15 cellular contexts compared by ENCODE assay signal in the genomic region with DNA sequence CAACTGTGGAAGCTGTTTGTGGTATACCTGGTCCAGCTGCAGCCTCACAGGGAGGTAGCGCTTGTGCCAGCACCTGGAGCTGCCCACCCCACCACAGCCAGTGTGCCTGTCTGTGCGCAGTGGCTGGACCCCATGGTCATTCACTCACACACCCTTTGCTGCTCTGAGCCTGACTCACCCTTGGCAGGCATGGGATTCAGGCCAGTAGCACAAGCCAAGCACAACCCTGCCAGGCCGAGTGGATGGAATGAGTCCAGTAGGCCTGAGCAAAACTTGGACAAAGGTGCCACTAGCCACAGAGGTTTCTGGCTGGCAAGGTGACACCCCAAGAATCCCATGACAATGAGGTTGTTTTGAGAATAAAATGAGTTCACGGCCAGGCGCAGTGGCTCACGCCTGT. TPM values are rescaled to one million over a fixed set of nuclear protein-coding genes. Genes with fewer than 3 reads are reported as not detected.
DNase-seq lines count a peak whose midpoint lies in the region; ATAC-seq lines count a peak whose summit lies in the region.
"Had no signal": no experiment of that assay in that cellular context is flagged by ENCODE, and none has a peak within 500 bp of the region (broad histone marks: within the 10 kb centered on the region; RNA-seq: fewer than 3 reads in every experiment).

No MANE protein-coding gene starts in this region.

- H4K8ac ChIP-seq in neuronal stem cell (ENCODE audit: low read depth, low read length) = no peak overlapping the region

- WGBS in neuronal stem cell (ENCODE audit: extremely low coverage in 2 of 2, insufficient read length in 2 of 2, insufficient replicate concordance in 1 of 2), 2 donors = no CpG with 5 or more reads among the region's 6 CpGs

- H3K4ac ChIP-seq in neuronal stem cell (ENCODE audit: low read length) = no peak overlapping the region

- H3K27ac ChIP-seq in neuronal stem cell (replicated peaks; ENCODE audit: low read length) = no peak overlapping the region

- no peaks in the 10 kb centered on the region for H3K79me1 ChIP-seq in neuronal stem cell (ENCODE audit: low read depth, low read length)

- no peak overlapping the region for H3K23ac ChIP-seq in neuronal stem cell (ENCODE audit: low read depth, low read length, poor library complexity)

- H3K27me3 ChIP-seq in neuronal stem cell (ENCODE audit: control insufficient read depth in 3 of 3, insufficient read depth in 3 of 3, low read depth in 1 of 3, low read length in 3 of 3) = no peaks in the 10 kb centered on the region

- no peak overlapping the region for H3K18ac ChIP-seq in neuronal stem cell (ENCODE audit: low read length)

- H3K9ac ChIP-seq in neuronal stem cell (ENCODE audit: low read depth, low read length, poor library complexity) = peak overlapping the region; percentile 38

- no peak overlapping the region for H3K4me2 ChIP-seq in neuronal stem cell (ENCODE audit: insufficient read depth, low read length, poor library complexity, severe bottlenecking)

- H3K4me3 ChIP-seq in neuronal stem cell (ENCODE audit: low read length in 2 of 2) = no peak overlapping the region

- ATAC-seq in left ventricle myocardium superior = peak; percentile 94
- no peak for ATAC-seq in GM18909 (IDR thresholded peaks at IDR 0.05; ENCODE audit: poor library complexity, unreplicated experiment)

- no peak overlapping the region for H2BK12ac ChIP-seq in neuronal stem cell (ENCODE audit: low read length)

- no peaks in the 10 kb centered on the region for H3K4me1 ChIP-seq in neuronal stem cell (ENCODE audit: control insufficient read depth in 2 of 2, insufficient read depth in 1 of 2, low read depth in 1 of 2, low read length in 2 of 2)

- peak; percentile 61 for DNase-seq in M059J (ENCODE audit: low read depth)
- DNase-seq in amygdala (lab: John Stamatoyannopoulos, UW) = peak in 34 of 56 donors; percentile 3 to 71 (median 18)
- DNase-seq in left ventricle myocardium superior = peak; percentile 73
- DNase-seq in neuronal stem cell (ENCODE audit: low spot score) = no peak
- no peak for DNase-seq in NCI-H187 (lab: John Stamatoyannopoulos, UW)
- no peak for DNase-seq in HK-2 (ENCODE audit: unreplicated experiment)
- no peak for DNase-seq in GM19240 (ENCODE audit: insufficient read length, low spot score)
- DNase-seq: ACHN; CD4-positive, alpha-beta memory T cell; GOT3; NCI-H1092; NCI-H1694 treated with DMSO at 0.1 percent for 48 hours; NCI-H446 treated with DMSO at 0.1 percent for 48 hours; NCI-H748 treated with DMSO at 0.1 percent for 48 hours had no signal

- H2BK15ac ChIP-seq in neuronal stem cell (ENCODE audit: low read length) = no peak overlapping the region

- H4K91ac ChIP-seq in neuronal stem cell (ENCODE audit: low read depth, low read length, poor library complexity) = no peak overlapping the region

- H2AK5ac ChIP-seq in neuronal stem cell (ENCODE audit: low read depth, low read length) = no peak overlapping the region

- intact Hi-C loops in left ventricle myocardium superior (cut with micrococcal nuclease) = no loop called here

- H2BK5ac ChIP-seq in neuronal stem cell (ENCODE audit: low read length) = peak overlapping the region; percentile 53

- no peak overlapping the region for H2BK120ac ChIP-seq in neuronal stem cell (ENCODE audit: low read depth, low read length)

- H3K9me3 ChIP-seq in neuronal stem cell (replicated peaks in 1 of 2; ENCODE audit: control insufficient read depth in 2 of 2, insufficient read depth in 1 of 2, low read depth in 1 of 2, low read length in 2 of 2) = no peaks in the 10 kb centered on the region

- no peak overlapping the region for H3K14ac ChIP-seq in neuronal stem cell (ENCODE audit: low read length)

- H3K36me3 ChIP-seq in neuronal stem cell (replicated peaks in 1 of 2; ENCODE audit: control insufficient read depth in 2 of 2, insufficient read depth in 2 of 2, low read length in 2 of 2) = no peaks in the 10 kb centered on the region

- H2AFZ ChIP-seq in neuronal stem cell (ENCODE audit: low read length) = no peak overlapping the region

RNA-seq across cellular contexts. Expression of gene RBM48, which starts 19.0 kb away (rescaled TPM):
- total RNA-seq in M059J (2014; rRNA removed; shearing (Covaris generic)) = 12.8 and 15.8 TPM in 2 replicates
- 14.4 TPM for total RNA-seq in left ventricle myocardium superior
- 12.2 TPM for polyA plus RNA-seq in neuronal stem cell (2013, experiment 1 of 2)
- polyA plus RNA-seq in neuronal stem cell (2013, experiment 2 of 2) = 13.1 TPM

RNA-seq across cellular contexts. Expression of gene PEX1, which starts 19.3 kb away (rescaled TPM):
- 11.0 and 11.2 TPM in 2 replicates for total RNA-seq in M059J (2014; rRNA removed; shearing (Covaris generic))
- 15.0 TPM for total RNA-seq in left ventricle myocardium superior
- polyA plus RNA-seq in neuronal stem cell (2013, experiment 1 of 2) = 22.6 TPM
- 21.8 TPM for polyA plus RNA-seq in neuronal stem cell (2013, experiment 2 of 2)

RNA-seq across cellular contexts. Expression of gene FAM133B, which starts 42.6 kb away (rescaled TPM):
- total RNA-seq in M059J (2014; rRNA removed; shearing (Covaris generic)) = 14.1 and 20.5 TPM in 2 replicates
- total RNA-seq in left ventricle myocardium superior = 14.8 TPM
- 91.8 TPM for polyA plus RNA-seq in neuronal stem cell (2013, experiment 1 of 2)
- polyA plus RNA-seq in neuronal stem cell (2013, experiment 2 of 2) = 97.5 TPM

Comparison
In these comparisons a context has a peak if more than half of its experiments do, and no peak if none do; other contexts are left out.
1. DNase-seq: peak in M059J (single experiment), amygdala (34 of 56) and left ventricle myocardium superior (single experiment); none in neuronal stem cell (single experiment), NCI-H187 (0 of 2), HK-2 (single experiment) and GM19240 (single experiment).